9 cellular contexts compared by ENCODE assay signal in the genomic region with DNA sequence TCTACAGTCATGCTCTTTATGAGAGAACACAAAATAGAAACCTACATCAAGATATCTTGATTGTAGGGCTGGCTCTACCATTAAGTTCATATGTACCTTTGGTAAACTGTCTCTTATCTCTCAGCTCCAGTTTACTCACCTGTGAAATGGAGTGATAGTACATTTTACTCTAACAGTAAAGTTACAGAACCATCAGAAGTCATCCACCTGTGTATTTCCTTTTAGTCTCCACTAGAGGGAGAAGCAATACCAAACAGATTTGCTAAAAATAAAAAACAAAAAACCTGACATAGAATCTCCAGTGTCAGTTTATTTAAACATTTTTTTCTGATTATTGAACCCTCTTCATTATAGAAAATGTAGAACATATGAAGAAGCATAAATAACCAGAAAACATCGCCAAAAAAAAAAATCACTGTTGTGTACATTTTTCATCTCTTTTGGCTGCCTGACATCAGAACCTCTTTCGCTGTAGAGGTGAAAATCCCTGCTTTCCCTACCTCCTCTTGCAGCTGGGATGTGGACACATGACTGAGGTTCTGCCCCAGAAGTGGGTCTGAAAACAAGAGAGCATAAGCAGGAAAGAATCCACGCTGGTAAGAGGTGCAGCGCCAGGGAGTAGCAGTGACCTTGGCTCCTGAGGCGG. TPM values are rescaled to one million over a fixed set of nuclear protein-coding genes. Genes with fewer than 3 reads are reported as not detected.
DNase-seq lines count a peak whose midpoint lies in the region; ATAC-seq and TF ChIP-seq lines count a peak whose summit lies in the region.
"Had no signal": no experiment of that assay in that cellular context is flagged by ENCODE, and none has a peak within 500 bp of the region (broad histone marks: within the 10 kb centered on the region; RNA-seq: fewer than 3 reads in every experiment).

No MANE protein-coding gene starts in this region.

- H3K27me3 Mint-ChIP-seq in activated CD8-positive, alpha-beta memory T cell treated with anti-CD3 and anti-CD28 coated beads, Interleukin-2, amount 10 ng/mL, durations not matched to agents 7 days and 5 days = no peaks in the 10 kb centered on the region
- H3K27me3 Mint-ChIP-seq: dendritic cell treated with granulocyte-macrophage colony-stimulating factor and Interleukin-4, amounts not matched to agents 40 ng/mL and 50 ng/mL, for 4 days had no signal

- no peaks in the 10 kb centered on the region for H3K9me3 ChIP-seq in WERI-Rb-1 (ENCODE audit: severe bottlenecking)
- H3K9me3 ChIP-seq in left lung = no peaks in the 10 kb centered on the region
- H3K9me3 ChIP-seq in aorta (ENCODE audit: control insufficient read depth, low read length) = no peaks in the 10 kb centered on the region

- H3K27ac Mint-ChIP-seq in activated CD8-positive, alpha-beta memory T cell treated with anti-CD3 and anti-CD28 coated beads, Interleukin-2, amount 10 ng/mL, durations not matched to agents 7 days and 5 days = no peak overlapping the region
- H3K27ac Mint-ChIP-seq: dendritic cell treated with granulocyte-macrophage colony-stimulating factor and Interleukin-4, amounts not matched to agents 40 ng/mL and 50 ng/mL, for 4 days had no signal

- intact Hi-C loops in left lung (cut with DNase I) = no loop called here
- intact Hi-C loops in aorta (cut with DNase I) = no loop called here

- TF ChIP-seq CTCF in WERI-Rb-1 (IDR thresholded peaks at IDR 0.05; ENCODE audit: low read depth, low read length) (0 out of 2 replicates have a peak, but pooled peaks have one; percentile 27), left lung (IDR thresholded peaks at IDR 0.05) (peak; percentile 46 to 60)

- H3K27me3 ChIP-seq in WERI-Rb-1 (ENCODE audit: insufficient read depth, low read depth, severe bottlenecking) (no peaks in the 10 kb centered on the region), left lung (peaks cover 0 to 5% of the 10 kb centered on the region in 2 donors), aorta (ENCODE audit: control insufficient read depth in 1 of 2, insufficient read depth in 2 of 2, low read length in 1 of 2) (no peaks in the 10 kb centered on the region)

- ATAC-seq in HG03354 (IDR thresholded peaks at IDR 0.05; ENCODE audit: poor library complexity, severe bottlenecking, unreplicated experiment) (peak; percentile 81), left lung (peak; percentile 75), aorta (ENCODE audit: low FRiP score) (no peak)
- no peak for ATAC-seq in activated CD8-positive, alpha-beta memory T cell treated with anti-CD3 and anti-CD28 coated beads, Interleukin-2, amount 10 ng/mL, durations not matched to agents 7 days and 5 days

- CTCF ChIA-PET in activated CD8-positive, alpha-beta memory T cell treated with anti-CD3 and anti-CD28 coated beads, Interleukin-2, amount 10 ng/mL, durations not matched to agents 7 days and 5 days (lab: Charles Lee) = no interaction called here

- H3K36me3 Mint-ChIP-seq in activated CD8-positive, alpha-beta memory T cell treated with anti-CD3 and anti-CD28 coated beads, Interleukin-2, amount 10 ng/mL, durations not matched to agents 7 days and 5 days = no peaks in the 10 kb centered on the region

- H3K4me3 ChIP-seq in WERI-Rb-1 (ENCODE audit: low read depth, low read length) = no peak overlapping the region
- no peak overlapping the region for H3K4me3 ChIP-seq in left lung
- no peak overlapping the region for H3K4me3 ChIP-seq in aorta (ENCODE audit: low read length in 2 of 2)

- WGBS in aorta, 2 donors = 57% methylated on average over 5 of the region's 5 CpGs

- H3K36me3 ChIP-seq in WERI-Rb-1 = no peaks in the 10 kb centered on the region
- no peaks in the 10 kb centered on the region for H3K36me3 ChIP-seq in left lung
- no peaks in the 10 kb centered on the region for H3K36me3 ChIP-seq in aorta (ENCODE audit: control insufficient read depth in 1 of 2, insufficient read depth in 2 of 2, low read length in 1 of 2)

- H3K4me3 Mint-ChIP-seq in activated CD8-positive, alpha-beta memory T cell treated with anti-CD3 and anti-CD28 coated beads, Interleukin-2, amount 10 ng/mL, durations not matched to agents 7 days and 5 days = no peak overlapping the region
- H3K4me3 Mint-ChIP-seq: dendritic cell treated with granulocyte-macrophage colony-stimulating factor and Interleukin-4, amounts not matched to agents 40 ng/mL and 50 ng/mL, for 4 days had no signal

- H3K27ac ChIP-seq in WERI-Rb-1 = no peak overlapping the region
- H3K27ac ChIP-seq in left lung = no peak overlapping the region
- no peak overlapping the region for H3K27ac ChIP-seq in aorta (ENCODE audit: low read depth in 1 of 2, low read length in 2 of 2)

- H3K4me1 Mint-ChIP-seq in activated CD8-positive, alpha-beta memory T cell treated with anti-CD3 and anti-CD28 coated beads, Interleukin-2, amount 10 ng/mL, durations not matched to agents 7 days and 5 days = no peaks in the 10 kb centered on the region

- H3K4me1 ChIP-seq in left lung (no peaks in the 10 kb centered on the region), aorta (ENCODE audit: control insufficient read depth in 1 of 2, insufficient read depth in 2 of 2, low read length in 2 of 2) (no peaks in the 10 kb centered on the region)

- H3K9me3 Mint-ChIP-seq in activated CD8-positive, alpha-beta memory T cell treated with anti-CD3 and anti-CD28 coated beads, Interleukin-2, amount 10 ng/mL, durations not matched to agents 7 days and 5 days (ENCODE audit: low read depth) = no peaks in the 10 kb centered on the region
- H3K9me3 Mint-ChIP-seq: dendritic cell treated with granulocyte-macrophage colony-stimulating factor and Interleukin-4, amounts not matched to agents 40 ng/mL and 50 ng/mL, for 4 days had no signal

- peak; percentile 13 for DNase-seq in COLO829 (ENCODE audit: low spot score)
- no peak for DNase-seq in WERI-Rb-1
- no peak for DNase-seq in left lung
- DNase-seq in activated CD4-positive, alpha-beta T cell treated with anti-CD3 and anti-CD28 coated beads for 48 hours = no peak
- no peak for DNase-seq in aorta
- DNase-seq in activated CD8-positive, alpha-beta memory T cell treated with anti-CD3 and anti-CD28 coated beads, Interleukin-2, amount 10 ng/mL, durations not matched to agents 7 days and 5 days = no peak
- no peak for DNase-seq in stimulated activated CD4-positive, alpha-beta T cell treated with anti-CD3 and anti-CD28 coated beads, Interleukin-4, amount 100 ng/mL, for 4 hours

RNA-seq across cellular contexts. Expression of gene WDR72, which starts 48.7 kb away (rescaled TPM):
- total RNA-seq in left lung (under 1 TPM; 0.73 to 0.94 TPM), aorta (under 1 TPM in 1 of 2 donors, not detected in 1; 0.16 TPM)
- not detected for polyA plus RNA-seq in aorta
- total RNA-seq in activated CD8-positive, alpha-beta memory T cell treated with anti-CD3 and anti-CD28 coated beads, Interleukin-2, amount 10 ng/mL, durations not matched to agents 7 days and 5 days = not detected

Comparison
In these comparisons a context has a peak if more than half of its experiments do, and no peak if none do; other contexts are left out.
1. ATAC-seq: peak in HG03354 (single experiment) and left lung (single experiment); none in aorta (single experiment) and activated CD8-positive, alpha-beta memory T cell treated with anti-CD3 and anti-CD28 coated beads, Interleukin-2, amount 10 ng/mL, durations not matched to agents 7 days and 5 days (single experiment).